ENCODE assay signal across 21 cellular contexts in the genomic region with DNA sequence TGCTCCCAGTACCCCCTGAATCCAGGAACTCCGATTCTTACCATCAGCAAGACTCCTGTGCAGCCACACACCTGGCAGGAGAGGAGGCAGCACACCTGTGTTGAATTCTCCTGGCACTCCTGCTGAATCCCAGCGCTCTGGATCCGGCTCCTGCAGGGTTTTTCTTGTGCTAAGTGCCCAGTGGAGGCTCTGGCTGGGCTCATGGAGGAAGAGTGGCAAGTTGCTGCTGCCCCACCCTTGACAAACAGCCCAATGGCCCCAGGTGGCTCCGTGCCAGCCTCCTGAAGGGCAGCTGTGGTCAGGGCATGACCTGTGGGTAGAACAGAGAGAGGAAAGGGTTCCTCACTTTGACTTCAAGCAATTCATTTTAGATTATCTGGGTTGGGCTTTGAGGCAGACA. TPM values are rescaled to one million over a fixed set of nuclear protein-coding genes. Genes with fewer than 3 reads are reported as not detected.
DNase-seq lines count a peak whose midpoint lies in the region; ATAC-seq and TF ChIP-seq lines count a peak whose summit lies in the region.
"Had no signal": no experiment of that assay in that cellular context is flagged by ENCODE, and none has a peak within 500 bp of the region (broad histone marks: within the 10 kb centered on the region; RNA-seq: fewer than 3 reads in every experiment).

No MANE protein-coding gene starts in this region.

- WGBS in upper lobe of left lung, 2 donors = 69 to 75% methylated on average over 4 of the region's 4 CpGs

- H3K9ac ChIP-seq in duodenal mucosa (ENCODE audit: low read depth in 1 of 2, low read length in 2 of 2) = no peak overlapping the region
- H3K9ac ChIP-seq: parathyroid adenoma had no signal

- TF ChIP-seq CTCF in upper lobe of left lung (IDR thresholded peaks at IDR 0.05) = no peak

- H3K4me3 ChIP-seq in duodenal mucosa (ENCODE audit: low read depth in 1 of 2, low read length in 2 of 2) (peak overlapping the region; percentile 29 to 36), upper lobe of left lung (no peak overlapping the region)
- H3K4me3 ChIP-seq: A549, skin epidermis, tibial nerve had no signal

- H3K27ac ChIP-seq in duodenal mucosa (ENCODE audit: low read depth, low read length) (no peak overlapping the region), upper lobe of left lung (no peak overlapping the region)
- H3K27ac ChIP-seq: A549, parathyroid adenoma, skin epidermis, tibial nerve had no signal

- H3K9me3 ChIP-seq in duodenal mucosa (ENCODE audit: control insufficient read depth in 1 of 2, low read length in 2 of 2) (no peaks in the 10 kb centered on the region), upper lobe of left lung (no peaks in the 10 kb centered on the region)
- H3K9me3 ChIP-seq: A549, tibial nerve had no signal

- no peak for TF ChIP-seq POLR2A in upper lobe of left lung (IDR thresholded peaks at IDR 0.05)

- H3K36me3 ChIP-seq in duodenal mucosa (ENCODE audit: control insufficient read depth in 1 of 2, insufficient read depth in 2 of 2, low read length in 2 of 2) (peaks cover 0 to 6% of the 10 kb centered on the region in 2 donors), upper lobe of left lung (no peaks in the 10 kb centered on the region)

- TF ChIP-seq EP300 in upper lobe of left lung (IDR thresholded peaks at IDR 0.05) = no peak

- peaks cover 16 to 20% of the 10 kb centered on the region in 2 donors for H3K4me1 ChIP-seq in duodenal mucosa (ENCODE audit: control insufficient read depth in 1 of 2, insufficient read depth in 2 of 2, low read length in 2 of 2)
- peaks cover 5 to 10% (median 8%) of the 10 kb centered on the region in 4 donors for H3K4me1 ChIP-seq in upper lobe of left lung
- H3K4me1 ChIP-seq: A549, parathyroid adenoma had no signal

- ATAC-seq in upper lobe of left lung (ENCODE audit: low FRiP score in 2 of 2) = no peak
- ATAC-seq in HG03280 (IDR thresholded peaks at IDR 0.05; ENCODE audit: unreplicated experiment) = no peak
- ATAC-seq: A549, Panc1 had no signal

- H3K27me3 ChIP-seq in duodenal mucosa (ENCODE audit: control insufficient read depth in 1 of 2, insufficient read depth in 2 of 2, low read length in 2 of 2) = no peaks in the 10 kb centered on the region
- no peaks in the 10 kb centered on the region for H3K27me3 ChIP-seq in upper lobe of left lung
- H3K27me3 ChIP-seq: tibial nerve had no signal

- peak; percentile 75 for DNase-seq in NCI-H510A treated with DMSO at 0.1 percent for 48 hours (lab: John Stamatoyannopoulos, UW)
- no peak for DNase-seq in NCI-H510A (lab: John Stamatoyannopoulos, UW)
- peak; percentile 29 for DNase-seq in NCI-H345 (lab: John Stamatoyannopoulos, UW)
- peak; percentile 61 to 73 for DNase-seq in upper lobe of left lung
- no peak for DNase-seq in T-helper 2 cell
- DNase-seq in H4 (ENCODE audit: low spot score) = no peak
- DNase-seq: activated effector memory CD4-positive, alpha-beta T cell treated with Interleukin-2 at 50 U/mL for 16 hours; amniotic stem cell; CD4-positive, alpha-beta T cell; central memory CD4-positive, alpha-beta T cell; GOT3; hypothalamus; KG1; NCI-H1105 had no signal

RNA-seq across cellular contexts. Expression of a gene that starts 20.0 kb away (rescaled TPM):
- total RNA-seq in upper lobe of left lung = 10 to 100 TPM in 2 of 6 donors, 1 to 10 TPM in 4; 5.5 to 19.9 (median 7.2) TPM
- 0.10 and 0.16 TPM in 2 replicates for total RNA-seq in H4 (2014; rRNA removed; shearing (Covaris generic))

Comparison
In these comparisons a context has a peak if more than half of its experiments do, and no peak if none do; other contexts are left out.
1. DNase-seq: peak in NCI-H510A treated with DMSO at 0.1 percent for 48 hours (single experiment), NCI-H345 (single experiment) and upper lobe of left lung (2 of 2); none in NCI-H510A (single experiment), T-helper 2 cell (0 of 5) and H4 (single experiment).
2. H3K4me3 ChIP-seq: peak in duodenal mucosa (2 of 2); none in upper lobe of left lung (0 of 4).